14 cellular contexts compared by ENCODE assay signal in the genomic region with DNA sequence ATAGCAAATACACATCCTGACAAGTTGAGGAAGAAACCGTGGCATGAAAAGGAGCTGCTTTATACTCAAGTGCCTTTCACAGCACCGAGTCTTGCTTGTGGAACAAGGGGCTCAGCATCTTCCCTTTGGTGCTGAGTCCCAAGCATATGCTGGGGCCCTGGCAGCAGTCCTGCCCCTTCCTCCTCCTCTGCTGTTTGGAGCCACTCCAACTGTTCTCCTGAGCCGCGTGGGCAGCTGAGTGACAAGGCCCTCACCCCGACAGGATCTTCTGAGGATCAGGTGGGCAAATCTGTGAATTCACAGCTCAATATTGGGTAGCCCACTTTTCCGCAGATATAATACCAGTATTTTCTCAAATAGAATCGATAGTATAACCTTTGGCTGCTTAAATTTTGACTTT. TPM values are rescaled to one million over a fixed set of nuclear protein-coding genes. Genes with fewer than 3 reads are reported as not detected.
DNase-seq lines count a peak whose midpoint lies in the region; ATAC-seq and TF ChIP-seq lines count a peak whose summit lies in the region.
"Had no signal": no experiment of that assay in that cellular context is flagged by ENCODE, and none has a peak within 500 bp of the region (broad histone marks: within the 10 kb centered on the region; RNA-seq: fewer than 3 reads in every experiment).

No MANE protein-coding gene starts in this region.

- H3K27ac ChIP-seq in neuronal stem cell (replicated peaks; ENCODE audit: low read length), result no peak overlapping the region
- H3K27ac ChIP-seq: C4-2B had no signal

- intact Hi-C loops in cardiac septum (cut with DNase I), result no loop called here
- intact Hi-C loops in Right ventricle myocardium inferior (cut with DNase I), result no loop called here

- H2AFZ ChIP-seq in neuronal stem cell (ENCODE audit: low read length), result peak overlapping the region; percentile 46

- peaks cover 10% of the 10 kb centered on the region for H3K27me3 Mint-ChIP-seq in chondrocyte (ENCODE audit: low read depth)

- no peaks in the 10 kb centered on the region for H3K79me1 ChIP-seq in neuronal stem cell (ENCODE audit: low read depth, low read length)

- peak overlapping the region; percentile 75 for H3K14ac ChIP-seq in neuronal stem cell (ENCODE audit: low read length)

- TF ChIP-seq CTCF in chondrocyte (IDR thresholded peaks at IDR 0.05), result no peak

- no peaks in the 10 kb centered on the region for H3K36me3 ChIP-seq in neuronal stem cell (replicated peaks in 1 of 2; ENCODE audit: control insufficient read depth in 2 of 2, insufficient read depth in 2 of 2, low read length in 2 of 2)

- H3K27ac Mint-ChIP-seq in chondrocyte (ENCODE audit: unreplicated experiment), result no peak overlapping the region
- H3K27ac Mint-ChIP-seq: CD4-positive, alpha-beta T cell; H9 had no signal

- H3K23ac ChIP-seq in neuronal stem cell (ENCODE audit: low read depth, low read length, poor library complexity), result no peak overlapping the region

- H3K4me3 Mint-ChIP-seq in chondrocyte (ENCODE audit: unreplicated experiment), result no peak overlapping the region
- H3K4me3 Mint-ChIP-seq: CD4-positive, alpha-beta T cell; H9 had no signal

- H4K91ac ChIP-seq in neuronal stem cell (ENCODE audit: low read depth, low read length, poor library complexity), result no peak overlapping the region

- H2BK5ac ChIP-seq in neuronal stem cell (ENCODE audit: low read length), result no peak overlapping the region

- no peak overlapping the region for H2BK120ac ChIP-seq in neuronal stem cell (ENCODE audit: low read depth, low read length)

- H3K9ac ChIP-seq in neuronal stem cell (ENCODE audit: low read depth, low read length, poor library complexity), result no peak overlapping the region

- ATAC-seq in Right ventricle myocardium inferior (no peak), HG03342 (IDR thresholded peaks at IDR 0.05; ENCODE audit: unreplicated experiment) (no peak)
- ATAC-seq: GM12878 had no signal

- no peaks in the 10 kb centered on the region for H3K27me3 ChIP-seq in neuronal stem cell (ENCODE audit: control insufficient read depth in 3 of 3, insufficient read depth in 3 of 3, low read depth in 1 of 3, low read length in 3 of 3)

- no peaks in the 10 kb centered on the region for H3K4me1 Mint-ChIP-seq in chondrocyte (ENCODE audit: low read depth)
- H3K4me1 Mint-ChIP-seq: H9 had no signal

- no peak overlapping the region for H2BK15ac ChIP-seq in neuronal stem cell (ENCODE audit: low read length)

- no peaks in the 10 kb centered on the region for H3K9me3 Mint-ChIP-seq in chondrocyte (ENCODE audit: low read depth)
- H3K9me3 Mint-ChIP-seq: CD4-positive, alpha-beta T cell had no signal

- WGBS in neuronal stem cell (ENCODE audit: extremely low coverage in 2 of 2, insufficient read length in 2 of 2, insufficient replicate concordance in 1 of 2), 2 donors, result no CpG with 5 or more reads among the region's 7 CpGs

- peak overlapping the region; percentile 53 for H3K18ac ChIP-seq in neuronal stem cell (ENCODE audit: low read length)

- no peaks in the 10 kb centered on the region for H3K36me3 Mint-ChIP-seq in chondrocyte (ENCODE audit: low read depth)

- H2BK12ac ChIP-seq in neuronal stem cell (ENCODE audit: low read length), result no peak overlapping the region

- H3K4me3 ChIP-seq in neuronal stem cell (ENCODE audit: low read length in 2 of 2), result no peak overlapping the region
- H3K4me3 ChIP-seq: GM12878 had no signal

- H3K4ac ChIP-seq in neuronal stem cell (ENCODE audit: low read length), result no peak overlapping the region

- H3K9me3 ChIP-seq in neuronal stem cell (replicated peaks in 1 of 2; ENCODE audit: control insufficient read depth in 2 of 2, insufficient read depth in 1 of 2, low read depth in 1 of 2, low read length in 2 of 2), result no peaks in the 10 kb centered on the region
- H3K9me3 ChIP-seq: Caco-2 had no signal

- peaks cover 0 to 1% of the 10 kb centered on the region in 2 donors for H3K4me1 ChIP-seq in neuronal stem cell (ENCODE audit: control insufficient read depth in 2 of 2, insufficient read depth in 1 of 2, low read depth in 1 of 2, low read length in 2 of 2)
- H3K4me1 ChIP-seq: Caco-2 had no signal

- no peak overlapping the region for H2AK5ac ChIP-seq in neuronal stem cell (ENCODE audit: low read depth, low read length)

- H3K4me2 ChIP-seq in neuronal stem cell (ENCODE audit: insufficient read depth, low read length, poor library complexity, severe bottlenecking), result no peak overlapping the region

- DNase-seq in cardiac septum (ENCODE audit: low spot score) (peak; percentile 31), Right ventricle myocardium inferior (ENCODE audit: missing footprints) (no peak), chondrocyte (ENCODE audit: low spot score) (peak; percentile 57), neuronal stem cell (ENCODE audit: low spot score) (no peak), GDM1 (lab: John Stamatoyannopoulos, UW) (no peak)
- DNase-seq: ACHN; Caco-2; CD4-positive, alpha-beta T cell; H9 had no signal

- no peak overlapping the region for H4K8ac ChIP-seq in neuronal stem cell (ENCODE audit: low read depth, low read length)

RNA-seq across cellular contexts. Expression of a gene that starts 24.7 kb away (rescaled TPM):
- total RNA-seq in cardiac septum, result 0.48 TPM
- 1.0 TPM for total RNA-seq in Right ventricle myocardium inferior
- total RNA-seq in chondrocyte, result 1.4 to 4.6 TPM (median 4.5 TPM) in 3 replicates
- polyA plus RNA-seq in neuronal stem cell (2013, experiment 1 of 2), result 0.46 TPM
- 0.51 TPM for polyA plus RNA-seq in neuronal stem cell (2013, experiment 2 of 2)
- total RNA-seq: CD4-positive, alpha-beta T cell; GM12878; HT-29 had no signal
- polyA plus RNA-seq: BJ, GM12878 had no signal

Comparison
In these comparisons a context has a peak if more than half of its experiments do, and no peak if none do; other contexts are left out.
1. DNase-seq: peak in cardiac septum (single experiment) and chondrocyte (single experiment); none in Right ventricle myocardium inferior (single experiment), neuronal stem cell (single experiment) and GDM1 (single experiment).